12 cellular contexts compared by ENCODE assay signal in genomic region chr17:35898283-35899070, GRCh38. TPM values are rescaled to one million over a fixed set of nuclear protein-coding genes. Genes with fewer than 3 reads are reported as not detected.
DNase-seq lines count a peak whose midpoint lies in the region; ATAC-seq and TF ChIP-seq lines count a peak whose summit lies in the region.
"Had no signal": no experiment of that assay in that cellular context is flagged by ENCODE, and none has a peak within 500 bp of the region (broad histone marks: within the 10 kb centered on the region; RNA-seq: fewer than 3 reads in every experiment).

No MANE protein-coding gene starts in this region.

- H3K4me1 Mint-ChIP-seq in T-helper 2 cell treated with Interferon-gamma antibody and Interleukin-4, amounts not matched to agents 5 μg/mL and 100 μg/mL, for 36 hours (ENCODE audit: low read depth) = peaks cover 47% of the 10 kb centered on the region
- H3K4me1 Mint-ChIP-seq in H9 = no peaks in the 10 kb centered on the region; a peak in 2 of 4 replicates

- H3K27ac Mint-ChIP-seq in T-helper 2 cell treated with Interferon-gamma antibody and Interleukin-4, amounts not matched to agents 5 μg/mL and 100 μg/mL, for 36 hours = peak overlapping the region; percentile 38
- no peak overlapping the region for H3K27ac Mint-ChIP-seq in H9

- H2BK12ac ChIP-seq in H9 (ENCODE audit: insufficient read length, low read depth, low read length) = no peak overlapping the region

- H4K8ac ChIP-seq in H9 (replicated peaks; ENCODE audit: insufficient read length, low read depth, low read length) = no peak overlapping the region

- H3T11ph ChIP-seq in H9 (ENCODE audit: low read length) = no peak overlapping the region

- no peaks in the 10 kb centered on the region for H3K9me3 Mint-ChIP-seq in T-helper 2 cell treated with Interferon-gamma antibody and Interleukin-4, amounts not matched to agents 5 μg/mL and 100 μg/mL, for 36 hours
- H3K9me3 Mint-ChIP-seq in H9 = no peaks in the 10 kb centered on the region

- no peak overlapping the region for H4K91ac ChIP-seq in H9 (ENCODE audit: insufficient read length, low read depth, low read length)

- no peaks in the 10 kb centered on the region for H3K79me1 ChIP-seq in H9 (ENCODE audit: insufficient read depth, low read depth, low read length, poor library complexity, severe bottlenecking)

- no peak overlapping the region for H3K4ac ChIP-seq in H9 (ENCODE audit: low read depth, low read length)

- H4K5ac ChIP-seq in H9 (ENCODE audit: insufficient read length, low read depth, low read length) = no peak overlapping the region

- no peak overlapping the region for H3K18ac ChIP-seq in H9 (ENCODE audit: insufficient read length, low read depth, low read length)

- H3K27me3 Mint-ChIP-seq in T-helper 2 cell treated with Interferon-gamma antibody and Interleukin-4, amounts not matched to agents 5 μg/mL and 100 μg/mL, for 36 hours (ENCODE audit: low read depth) = no peaks in the 10 kb centered on the region
- H3K27me3 Mint-ChIP-seq in H9 (ENCODE audit: low read depth) = no peaks in the 10 kb centered on the region; the same call in 1 of the 2 replicates

- H3K27me3 ChIP-seq in H9 (ENCODE audit: insufficient read depth, low read length) = no peaks in the 10 kb centered on the region

- H3K23ac ChIP-seq in H9 (ENCODE audit: insufficient read length, low read depth, low read length) = no peak overlapping the region

- H4K20me1 ChIP-seq in H9 (ENCODE audit: control insufficient read depth, insufficient read depth, insufficient read length) = no peaks in the 10 kb centered on the region

- no peak overlapping the region for H2BK5ac ChIP-seq in H9 (ENCODE audit: insufficient read length, low read length)

- intact Hi-C loops in Right ventricle myocardium superior (cut with DNase I) = no loop called here

- H3K4me2 ChIP-seq in H9 (ENCODE audit: insufficient read depth, insufficient read length, low read length) = no peak overlapping the region

- H3K23me2 ChIP-seq in H9 (ENCODE audit: insufficient read length, low read depth, low read length, poor library complexity, severe bottlenecking) = no peaks in the 10 kb centered on the region

- no peak overlapping the region for H2AFZ ChIP-seq in H9 (ENCODE audit: low read length)

- ATAC-seq in Right ventricle myocardium superior (ENCODE audit: poor library complexity) (peak; percentile 51), GM21526 (IDR thresholded peaks at IDR 0.05; ENCODE audit: low FRiP score, unreplicated experiment) (no peak), GM18909 (IDR thresholded peaks at IDR 0.05; ENCODE audit: poor library complexity, unreplicated experiment) (no peak)

- H3K36me3 Mint-ChIP-seq in T-helper 2 cell treated with Interferon-gamma antibody and Interleukin-4, amounts not matched to agents 5 μg/mL and 100 μg/mL, for 36 hours (ENCODE audit: low read depth) = no peaks in the 10 kb centered on the region
- H3K36me3 Mint-ChIP-seq in H9 (ENCODE audit: insufficient read depth in 1 of 3, low read depth in 3 of 3) = no peaks in the 10 kb centered on the region

- no peak overlapping the region for H3K56ac ChIP-seq in H9 (ENCODE audit: insufficient read length, low read depth, low read length)

- no peak overlapping the region for H3K14ac ChIP-seq in H9 (ENCODE audit: insufficient read depth, low read length)

- DNase-seq in AML-193 (lab: John Stamatoyannopoulos, UW) (peak; percentile 69 to 84), Kasumi-1 (lab: John Stamatoyannopoulos, UW) (peak; percentile 17 to 30), Right ventricle myocardium superior (no peak), NCI-H524 treated with DMSO at 0.1 percent for 48 hours (lab: John Stamatoyannopoulos, UW) (no peak), H9 (no peak)
- peak; percentile 38 for DNase-seq in T-helper 2 cell treated with Interferon-gamma antibody and Interleukin-4, amounts not matched to agents 5 μg/mL and 100 μg/mL, for 36 hours (ENCODE audit: low spot score)
- DNase-seq: H7, NCI-H1694 treated with DMSO at 0.1 percent for 48 hours had no signal

- no peaks in the 10 kb centered on the region for H3K9me3 ChIP-seq in H9 (ENCODE audit: control insufficient read depth, low read depth, low read length)

- no peak overlapping the region for H3K9ac ChIP-seq in H9 (ENCODE audit: extremely low read depth, insufficient read length, low read length)

- no peak overlapping the region for H2AK5ac ChIP-seq in H9 (ENCODE audit: insufficient read length, low read length)

- no peaks in the 10 kb centered on the region for H3K4me1 ChIP-seq in H9 (ENCODE audit: insufficient read depth, low read length)

- H2BK120ac ChIP-seq in H9 (ENCODE audit: low read depth, low read length, poor library complexity, severe bottlenecking) = no peak overlapping the region

- no peaks in the 10 kb centered on the region for H3K79me2 ChIP-seq in H9 (ENCODE audit: insufficient read depth, low read length)

- no peak overlapping the region for H2BK20ac ChIP-seq in H9 (ENCODE audit: low read depth, low read length, poor library complexity, severe bottlenecking)

- H2BK15ac ChIP-seq in H9 (ENCODE audit: low read depth, low read length) = no peak overlapping the region

- TF ChIP-seq CTCF in H9 (conservative IDR thresholded peaks at IDR 0.05) = no peak

- WGBS in H9 (ENCODE audit: extremely low coverage, insufficient read length, low lambda C conversion rate) = no CpG with 5 or more reads among the region's 6 CpGs

- no peak overlapping the region for H3K27ac ChIP-seq in H9 (ENCODE audit: insufficient read length, low read depth, low read length)

- H3K4me3 Mint-ChIP-seq in T-helper 2 cell treated with Interferon-gamma antibody and Interleukin-4, amounts not matched to agents 5 μg/mL and 100 μg/mL, for 36 hours = no peak overlapping the region
- H3K4me3 Mint-ChIP-seq in H9 = no peak overlapping the region

RNA-seq across cellular contexts. Expression of gene CCL5, which starts 18.3 kb away (rescaled TPM):
- 1.6 TPM for total RNA-seq in Right ventricle myocardium superior
- total RNA-seq in H9 (2021) = not detected in 2 replicates
- total RNA-seq: H7 had no signal

RNA-seq across cellular contexts. Expression of gene HEATR9, which starts 29.8 kb away (rescaled TPM):
- total RNA-seq in Right ventricle myocardium superior (not detected), H9 (2021) (not detected in 2 replicates)
- total RNA-seq: glomerular endothelial cell, H7, urinary bladder had no signal

RNA-seq across cellular contexts. Expression of gene RDM1, which starts 32.1 kb away (rescaled TPM):
- not detected for total RNA-seq in Right ventricle myocardium superior
- total RNA-seq in H9 (2021) = 9.0 and 9.8 TPM in 2 replicates

RNA-seq across cellular contexts. Expression of gene LYZL6, which starts 45.0 kb away (rescaled TPM):
- total RNA-seq in Right ventricle myocardium superior = not detected
- total RNA-seq in H9 (2021) = not detected in 2 replicates
- total RNA-seq: glomerular endothelial cell, H7, urinary bladder had no signal

Comparison
In these comparisons a context has a peak if more than half of its experiments do, and no peak if none do; other contexts are left out.
1. DNase-seq: peak in AML-193 (2 of 2), Kasumi-1 (2 of 2) and T-helper 2 cell treated with Interferon-gamma antibody and Interleukin-4, amounts not matched to agents 5 μg/mL and 100 μg/mL, for 36 hours (single experiment); none in Right ventricle myocardium superior (single experiment), NCI-H524 treated with DMSO at 0.1 percent for 48 hours (single experiment) and H9 (single experiment).